In genomic region chr7:111752022-111752582, GRCh38 we compare ENCODE assay signal across 8 cellular contexts.
DNase-seq lines count a peak whose midpoint lies in the region; ATAC-seq and TF ChIP-seq lines count a peak whose summit lies in the region.

No MANE protein-coding gene starts in this region.

- H3K4me1 ChIP-seq in KMS-11 (ENCODE audit: low read depth, poor library complexity, severe bottlenecking), result no peaks in the 10 kb centered on the region
- H3K4me1 ChIP-seq in RWPE2 (ENCODE audit: insufficient read depth, poor library complexity, severe bottlenecking), result no peaks in the 10 kb centered on the region
- peaks cover 0 to under 1% (median 0%) of the 10 kb centered on the region in 12 donors for H3K4me1 ChIP-seq in heart left ventricle
- peaks cover 7% of the 10 kb centered on the region for H3K4me1 ChIP-seq in smooth muscle cell (ENCODE audit: low read depth)

- no peaks in the 10 kb centered on the region for H3K79me2 ChIP-seq in KMS-11 (ENCODE audit: insufficient read depth, low read depth)
- H3K79me2 ChIP-seq in smooth muscle cell (ENCODE audit: low read depth), result no peaks in the 10 kb centered on the region

- H2AFZ ChIP-seq in KMS-11 (ENCODE audit: low read depth) (no peak overlapping the region), smooth muscle cell (ENCODE audit: low read depth) (no peak overlapping the region)

- DNase-seq in GDM1 (lab: John Stamatoyannopoulos, UW) (peak; percentile 47), RWPE2 (ENCODE audit: low spot score) (no peak), heart left ventricle (peak; percentile 37 to 71 (median 44)), smooth muscle cell (lab: John Stamatoyannopoulos, UW; ENCODE audit: unreplicated experiment) (no peak), GOT3 (lab: John Stamatoyannopoulos, UW) (no peak)
- peak; percentile 52 for DNase-seq in activated naive CD4-positive, alpha-beta T cell treated with Interleukin-2 at 50 U/mL for 16 hours

- WGBS in heart left ventricle, 4 donors, result 25 to 29% (median 27%) methylated on average over 4 of the region's 4 CpGs
- 19% methylated on average over 4 of the region's 4 CpGs for WGBS in smooth muscle cell (ENCODE audit: low lambda C conversion rate)

- peak; percentile 95 for ATAC-seq in GM21576 (IDR thresholded peaks at IDR 0.05; ENCODE audit: unreplicated experiment)
- peak; percentile 75; the same call in 2 of the 3 replicates for ATAC-seq in RWPE2 (ENCODE audit: low read depth)
- peak in 3 of 4 donors; percentile 50 to 56 (median 56) for ATAC-seq in heart left ventricle

- H3K27me3 ChIP-seq in KMS-11 (ENCODE audit: insufficient read depth, low read depth), result no peaks in the 10 kb centered on the region
- H3K27me3 ChIP-seq in RWPE2 (ENCODE audit: insufficient read depth, poor library complexity, severe bottlenecking), result no peaks in the 10 kb centered on the region
- H3K27me3 ChIP-seq in heart left ventricle, result no peaks in the 10 kb centered on the region
- no peaks in the 10 kb centered on the region for H3K27me3 ChIP-seq in smooth muscle cell (ENCODE audit: low read depth)

- H3F3A ChIP-seq in smooth muscle cell (ENCODE audit: low read depth), result no peaks in the 10 kb centered on the region

- H3K27ac ChIP-seq in KMS-11 (no peak overlapping the region), RWPE2 (ENCODE audit: poor library complexity, severe bottlenecking) (no peak overlapping the region), heart left ventricle (no peak overlapping the region), smooth muscle cell (ENCODE audit: low read depth) (no peak overlapping the region)

- intact Hi-C loops in heart left ventricle (cut with DNase I), result loop anchor here in 6 of 10 donors (2.0 to 10.0 kb wide), 8 partner anchors 105 to 745 kb away; partner anchors contain the start of genes DOCK4 (in 1 of the 6) and ZNF277 (in 1 of the 6)

- H3K9ac ChIP-seq in KMS-11 (no peak overlapping the region), smooth muscle cell (ENCODE audit: low read depth) (no peak overlapping the region)

- TF ChIP-seq CTCF in KMS-11 (conservative IDR thresholded peaks at IDR 0.05; ENCODE audit: low read depth, low read length) (peak; percentile 96), RWPE2 (IDR thresholded peaks at IDR 0.05; ENCODE audit: poor library complexity, severe bottlenecking) (peak; percentile 91), heart left ventricle (IDR thresholded peaks at IDR 0.05) (peak; percentile 63 to 81 (median 75)), smooth muscle cell (IDR thresholded peaks at IDR 0.05; ENCODE audit: borderline replicate concordance, insufficient read depth, poor library complexity, severe bottlenecking) (peak; percentile 87)

- H3K4me3 ChIP-seq in KMS-11 (IDR thresholded peaks at IDR 0.05; ENCODE audit: insufficient read depth, low read depth, low read length) (no peak overlapping the region), RWPE2 (ENCODE audit: severe bottlenecking) (no peak overlapping the region), heart left ventricle (no peak overlapping the region), smooth muscle cell (no peak overlapping the region)

- H3K4me2 ChIP-seq in KMS-11 (no peak overlapping the region), smooth muscle cell (no peak overlapping the region)

- H4K20me1 ChIP-seq in KMS-11 (ENCODE audit: insufficient read depth), result no peaks in the 10 kb centered on the region
- H4K20me1 ChIP-seq in smooth muscle cell (ENCODE audit: low read depth), result no peaks in the 10 kb centered on the region

- H3K9me3 ChIP-seq in RWPE2 (ENCODE audit: severe bottlenecking), result no peaks in the 10 kb centered on the region
- H3K9me3 ChIP-seq in heart left ventricle, result peaks cover 0 to 7% (median 0%) of the 10 kb centered on the region in 12 donors
- no peaks in the 10 kb centered on the region for H3K9me3 ChIP-seq in smooth muscle cell (replicated peaks; ENCODE audit: low read depth)

- no peaks in the 10 kb centered on the region for H3K36me3 ChIP-seq in KMS-11 (ENCODE audit: insufficient read depth)
- H3K36me3 ChIP-seq in RWPE2 (ENCODE audit: low read depth), result peaks cover 2% of the 10 kb centered on the region
- H3K36me3 ChIP-seq in heart left ventricle, result peaks cover 0 to 35% (median 2%) of the 10 kb centered on the region in 9 donors
- H3K36me3 ChIP-seq in smooth muscle cell (ENCODE audit: low read depth), result no peaks in the 10 kb centered on the region

- no peak for TF ChIP-seq POLR2A in heart left ventricle (IDR thresholded peaks at IDR 0.05)

Comparison
In these comparisons a context has a peak if more than half of its experiments do, and no peak if none do; other contexts are left out.
1. DNase-seq: peak in GDM1 (single experiment), activated naive CD4-positive, alpha-beta T cell treated with Interleukin-2 at 50 U/mL for 16 hours (single experiment) and heart left ventricle (5 of 5); none in RWPE2 (single experiment), smooth muscle cell (single experiment) and GOT3 (single experiment).
2. Peak in every context shown above with its lines, with median percentiles within 50 percentile points of each other: ATAC-seq and CTCF ChIP-seq.